16 cellular contexts compared by ENCODE assay signal in genomic region chr18:13543144-13543543, GRCh38.
DNase-seq lines count a peak whose midpoint lies in the region; ATAC-seq and TF ChIP-seq lines count a peak whose summit lies in the region.
"Had no signal": no experiment of that assay in that cellular context is flagged by ENCODE, and none has a peak within 500 bp of the region (broad histone marks: within the 10 kb centered on the region; RNA-seq: fewer than 3 reads in every experiment).

No MANE protein-coding gene starts in this region.

- H3K9ac ChIP-seq in stomach smooth muscle (ENCODE audit: low read length in 2 of 2) (peak overlapping the region in 1 of 2 donors; percentile 36), colonic mucosa (ENCODE audit: low read depth in 2 of 2, low read length in 2 of 2) (no peak overlapping the region)

- H3K4me3 ChIP-seq in left ventricle myocardium inferior, result no peak overlapping the region
- H3K4me3 ChIP-seq in naive thymus-derived CD4-positive, alpha-beta T cell (ENCODE audit: low read length), result no peak overlapping the region
- no peak overlapping the region for H3K4me3 ChIP-seq in stomach smooth muscle (ENCODE audit: low read length in 2 of 2)
- no peak overlapping the region for H3K4me3 ChIP-seq in colonic mucosa

- no peaks in the 10 kb centered on the region for H3K27me3 Mint-ChIP-seq in naive thymus-derived CD4-positive, alpha-beta T cell
- no peaks in the 10 kb centered on the region for H3K27me3 Mint-ChIP-seq in endothelial cell (ENCODE audit: unreplicated experiment)

- peak overlapping the region in 7 of 9 donors; percentile 8 to 85 (median 45) for H3K27ac Mint-ChIP-seq in naive thymus-derived CD4-positive, alpha-beta T cell
- no peak overlapping the region for H3K27ac Mint-ChIP-seq in endothelial cell (ENCODE audit: unreplicated experiment)

- H3K9me3 Mint-ChIP-seq in naive thymus-derived CD4-positive, alpha-beta T cell, result peaks cover 0 to 2% (median 0%) of the 10 kb centered on the region in 11 donors
- no peaks in the 10 kb centered on the region for H3K9me3 Mint-ChIP-seq in endothelial cell (ENCODE audit: unreplicated experiment)

- peaks cover 20 to 60% (median 37%) of the 10 kb centered on the region in 7 donors for H3K4me1 Mint-ChIP-seq in naive thymus-derived CD4-positive, alpha-beta T cell
- H3K4me1 Mint-ChIP-seq in endothelial cell (ENCODE audit: unreplicated experiment), result peaks cover 25% of the 10 kb centered on the region

- no peak for TF ChIP-seq CTCF in left ventricle myocardium inferior (IDR thresholded peaks at IDR 0.05; ENCODE audit: borderline replicate concordance)
- TF ChIP-seq CTCF in endothelial cell (IDR thresholded peaks at IDR 0.05; ENCODE audit: unreplicated experiment), result no peak
- no peak for TF ChIP-seq CTCF in colonic mucosa (IDR thresholded peaks at IDR 0.05)

- no peaks in the 10 kb centered on the region for H3K27me3 ChIP-seq in left ventricle myocardium inferior (ENCODE audit: low read depth)
- H3K27me3 ChIP-seq in naive thymus-derived CD4-positive, alpha-beta T cell (ENCODE audit: control insufficient read depth in 2 of 2, insufficient read depth in 2 of 2, low read length in 2 of 2), result no peaks in the 10 kb centered on the region
- no peaks in the 10 kb centered on the region for H3K27me3 ChIP-seq in stomach smooth muscle (ENCODE audit: control insufficient read depth in 1 of 2, insufficient read depth in 2 of 2, low read length in 2 of 2)
- no peaks in the 10 kb centered on the region for H3K27me3 ChIP-seq in colonic mucosa

- no peak for ATAC-seq in naive thymus-derived CD4-positive, alpha-beta T cell
- ATAC-seq in HG03457 (IDR thresholded peaks at IDR 0.05; ENCODE audit: unreplicated experiment), result no peak
- ATAC-seq: PC-3 had no signal

- intact Hi-C loops in left ventricle myocardium inferior (cut with micrococcal nuclease), result no loop called here
- intact Hi-C loops in cardiac septum (cut with DNase I), result no loop called here
- intact Hi-C loops in naive thymus-derived CD4-positive, alpha-beta T cell (cut with micrococcal nuclease), result no loop called here
- intact Hi-C loops in colonic mucosa (cut with DNase I), result no loop called here

- peak overlapping the region; percentile 78 for H3K27ac ChIP-seq in left ventricle myocardium inferior (replicated peaks)
- no peak overlapping the region for H3K27ac ChIP-seq in naive thymus-derived CD4-positive, alpha-beta T cell (ENCODE audit: low read depth, low read length)
- H3K27ac ChIP-seq in stomach smooth muscle (ENCODE audit: low read length), result peak overlapping the region; percentile 89
- no peak overlapping the region for H3K27ac ChIP-seq in colonic mucosa

- CTCF ChIA-PET in naive thymus-derived CD4-positive, alpha-beta T cell (lab: Charles Lee), result interaction anchor here (0.6 kb wide), 1 partner anchor 140 kb away, joined by 3 read pairs; no protein-coding TSS in a partner anchor

- H3K4me1 ChIP-seq in left ventricle myocardium inferior (peaks cover 69% of the 10 kb centered on the region), stomach smooth muscle (ENCODE audit: control insufficient read depth, insufficient read depth, low read length) (peaks cover 70% of the 10 kb centered on the region), colonic mucosa (peaks cover 22% of the 10 kb centered on the region)
- H3K4me1 ChIP-seq in naive thymus-derived CD4-positive, alpha-beta T cell (ENCODE audit: control insufficient read depth in 2 of 2, insufficient read depth in 2 of 2, low read length in 2 of 2), result peaks cover 11 to 28% of the 10 kb centered on the region in 2 donors

- peak overlapping the region in 1 of 10 donors; percentile 58 for H3K4me3 Mint-ChIP-seq in naive thymus-derived CD4-positive, alpha-beta T cell
- no peak overlapping the region for H3K4me3 Mint-ChIP-seq in endothelial cell (ENCODE audit: unreplicated experiment)

- DNase-seq in left ventricle myocardium inferior (no peak), cardiac septum (ENCODE audit: low spot score) (no peak), NCI-H82 treated with DMSO at 0.1 percent for 48 hours (lab: John Stamatoyannopoulos, UW; ENCODE audit: unreplicated experiment) (peak; percentile 25), endothelial cell (ENCODE audit: low spot score) (no peak), colonic mucosa (no peak)
- no peak for DNase-seq in naive thymus-derived CD4-positive, alpha-beta T cell
- DNase-seq: AML-193, DND-41, GDM1, GOT3, NCI-H1048, NCI-H226, NCI-H526 treated with DMSO at 0.1 percent for 48 hours, PC-3 had no signal

- POLR2A ChIA-PET in naive thymus-derived CD4-positive, alpha-beta T cell (lab: Charles Lee), result no interaction called here

- H3K36me3 ChIP-seq in left ventricle myocardium inferior, result no peaks in the 10 kb centered on the region
- peaks cover 0 to 15% (median 0%) of the 10 kb centered on the region in 3 experiments for H3K36me3 ChIP-seq in naive thymus-derived CD4-positive, alpha-beta T cell (ENCODE audit: control insufficient read depth in 2 of 3, insufficient read depth in 3 of 3, low read length in 3 of 3)
- no peaks in the 10 kb centered on the region for H3K36me3 ChIP-seq in stomach smooth muscle (ENCODE audit: control insufficient read depth in 2 of 2, insufficient read depth in 2 of 2, low read length in 2 of 2)
- no peaks in the 10 kb centered on the region for H3K36me3 ChIP-seq in colonic mucosa

- H3K36me3 Mint-ChIP-seq in naive thymus-derived CD4-positive, alpha-beta T cell, result peaks cover 7 to 46% (median 13%) of the 10 kb centered on the region in 5 donors
- H3K36me3 Mint-ChIP-seq in endothelial cell (ENCODE audit: low read depth, unreplicated experiment), result peaks cover 3% of the 10 kb centered on the region

- H3K9me3 ChIP-seq in left ventricle myocardium inferior (replicated peaks) (no peaks in the 10 kb centered on the region), stomach smooth muscle (ENCODE audit: control insufficient read depth in 2 of 2, low read length in 2 of 2) (no peaks in the 10 kb centered on the region), colonic mucosa (no peaks in the 10 kb centered on the region)
- no peaks in the 10 kb centered on the region for H3K9me3 ChIP-seq in naive thymus-derived CD4-positive, alpha-beta T cell (ENCODE audit: control insufficient read depth in 2 of 3, low read length in 3 of 3)

Comparison
In these comparisons a context has a peak if more than half of its experiments do, and no peak if none do; other contexts are left out.
1. H3K27ac ChIP-seq: peak in left ventricle myocardium inferior (single experiment) and stomach smooth muscle (single experiment); none in naive thymus-derived CD4-positive, alpha-beta T cell (single experiment) and colonic mucosa (single experiment).